Comparison of ENCODE assay signal across 8 cellular contexts in the genomic region with DNA sequence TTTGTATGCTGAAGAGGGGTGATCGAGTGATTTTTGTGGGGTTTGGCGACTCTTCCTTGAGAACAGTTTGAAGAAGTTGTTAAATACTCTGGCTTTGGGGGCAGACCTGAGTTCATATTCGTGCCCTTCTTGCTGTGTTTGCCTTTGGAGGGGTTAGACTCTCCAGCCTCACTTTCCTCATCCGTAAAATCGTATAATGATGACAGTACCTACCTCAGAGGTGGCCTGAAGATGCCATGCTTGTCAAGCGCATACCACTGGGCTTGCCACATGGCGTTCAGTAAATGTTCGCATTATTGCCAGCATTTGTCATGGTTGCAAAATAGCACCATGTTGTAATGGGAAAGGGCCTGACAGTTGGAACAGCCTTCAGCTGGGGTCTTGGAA. TPM values are rescaled to one million over a fixed set of nuclear protein-coding genes. Genes with fewer than 3 reads are reported as not detected.
DNase-seq lines count a peak whose midpoint lies in the region; ATAC-seq, FAIRE-seq and TF ChIP-seq lines count a peak whose summit lies in the region.

No MANE protein-coding gene starts in this region.

- no peaks in the 10 kb centered on the region for H3K9me3 Mint-ChIP-seq in T-cell

- peaks cover 25 to 52% (median 38%) of the 10 kb centered on the region in 3 donors for H3K4me1 Mint-ChIP-seq in T-cell

- peak overlapping the region; percentile 95 to 98 for H3K27ac Mint-ChIP-seq in T-cell

- peaks cover 5% of the 10 kb centered on the region for H3K36me3 Mint-ChIP-seq in T-cell

- H3K4me3 ChIP-seq in AG04449 (ENCODE audit: low read depth, low read length): peak overlapping the region; percentile 85
- peak overlapping the region; percentile 63 for H3K4me3 ChIP-seq in lung
- H3K4me3 ChIP-seq in thymus (ENCODE audit: low read length): peak overlapping the region; percentile 81

- CTCF ChIA-PET in AG04449 (lab: Yijun Ruan, JAX): interaction anchor here (0.6 to 12.7 kb wide), 11 partner anchors 8 to 255 kb away, joined by 3 to 497 read pairs (median 9); no protein-coding TSS in a partner anchor
- CTCF ChIA-PET in T-cell (lab: Charles Lee): interaction anchor here (2.4 to 9.1 kb wide), 4 partner anchors 65 to 146 kb away, joined by 7 to 548 read pairs (median 82); a partner anchor contains a TSS

- no peak for TF ChIP-seq CTCF in AG04449 (IDR thresholded peaks at IDR 0.05; ENCODE audit: insufficient read depth, low read length, missing control alignments)
- TF ChIP-seq CTCF in lung (IDR thresholded peaks at IDR 0.05; ENCODE audit: control extremely low read depth, extremely low read depth): no peak

- no peak for DNase-seq in AG04449 (ENCODE audit: low read depth, low spot score)
- peak in 30 of 34 experiments; percentile 2 to 53 (median 29) for DNase-seq in T-cell
- DNase-seq in dedifferentiated amniotic fluid mesenchymal stem cell (ENCODE audit: extremely low spot score): peak; percentile 73
- DNase-seq in lung (ENCODE audit: low spot score): peak; percentile 50
- no peak for DNase-seq in GM19239 (ENCODE audit: insufficient read length, low spot score)
- DNase-seq in NK-92 treated with Interleukin-12 subunit alpha and Interleukin-12 subunit beta, amount 100 ng/mL, for 24 hours (lab: John Stamatoyannopoulos, UW): no peak

- H3K4me3 Mint-ChIP-seq in T-cell: peak overlapping the region; percentile 96 to 99 (median 98)

- FAIRE-seq in GM19239 (lab: Jason Lieb, UNC): no peak

- peaks cover 2 to 9% of the 10 kb centered on the region in 2 donors for H3K4me1 ChIP-seq in lung (ENCODE audit: control insufficient read depth in 2 of 2, insufficient read depth in 2 of 2, low read length in 2 of 2)
- peaks cover 6% of the 10 kb centered on the region for H3K4me1 ChIP-seq in thymus (ENCODE audit: control insufficient read depth, insufficient read depth, low read length)

- no peaks in the 10 kb centered on the region for H3K9me3 ChIP-seq in lung (ENCODE audit: control insufficient read depth in 2 of 2, insufficient read depth in 1 of 2, low read length in 1 of 2)
- no peaks in the 10 kb centered on the region for H3K9me3 ChIP-seq in thymus (ENCODE audit: control insufficient read depth)

- H3K27ac ChIP-seq in lung (ENCODE audit: low read depth in 1 of 2, low read length in 1 of 2): peak overlapping the region; percentile 97
- peak overlapping the region; percentile 97 for H3K27ac ChIP-seq in thymus (ENCODE audit: low read depth)

- no peaks in the 10 kb centered on the region for H3K36me3 ChIP-seq in lung (ENCODE audit: control insufficient read depth in 2 of 2, insufficient read depth in 2 of 2, low read length in 2 of 2)
- no peaks in the 10 kb centered on the region for H3K36me3 ChIP-seq in thymus (ENCODE audit: control insufficient read depth, insufficient read depth)

- H3K27me3 Mint-ChIP-seq in T-cell: peaks cover 0 to 5% of the 10 kb centered on the region in 2 donors

- H3K27me3 ChIP-seq in lung (ENCODE audit: control insufficient read depth, insufficient read depth) (no peaks in the 10 kb centered on the region), thymus (ENCODE audit: control insufficient read depth, insufficient read depth) (no peaks in the 10 kb centered on the region)

- POLR2A ChIA-PET in AG04449 (lab: Yijun Ruan, JAX) (interaction anchor here (1.1 to 2.3 kb wide), 3 partner anchors 64 to 145 kb away, joined by 3 to 22 read pairs (median 7); a partner anchor contains a TSS), T-cell (lab: Charles Lee) (interaction anchor here (0.6 to 3.9 kb wide), 7 partner anchors 17 to 661 kb away, joined by 3 to 88 read pairs (median 5); no protein-coding TSS in a partner anchor)

- WGBS in lung, 2 donors: 6 to 12% methylated on average over 8 of the region's 8 CpGs
- WGBS in thymus: 13% methylated on average over 8 of the region's 8 CpGs

- peak; percentile 0 for ATAC-seq in HG03159 (IDR thresholded peaks at IDR 0.05; ENCODE audit: unreplicated experiment)
- peak in 1 of 4 experiments; percentile 7 for ATAC-seq in T-cell (replicated peaks in 1 of 4)
- ATAC-seq in lung (ENCODE audit: insufficient read depth, low FRiP score): no peak

RNA-seq across cellular contexts. Expression of a gene that starts 1.3 kb away (rescaled TPM):
- total RNA-seq in T-cell (100 to 1,000 TPM; 101 to 120 (median 117) TPM), lung (10 to 100 TPM; 25.8 to 34.7 TPM)
- polyA plus RNA-seq in lung (10 to 100 TPM; 11.7 to 18.2 TPM), thymus (64.3 TPM)

Comparison
In these comparisons a context has a peak if more than half of its experiments do, and no peak if none do; other contexts are left out.
1. DNase-seq: peak in T-cell (30 of 34), dedifferentiated amniotic fluid mesenchymal stem cell (single experiment) and lung (single experiment); none in AG04449 (single experiment), GM19239 (single experiment) and NK-92 treated with Interleukin-12 subunit alpha and Interleukin-12 subunit beta, amount 100 ng/mL, for 24 hours (single experiment).
2. Peak in every context shown above with its lines, with median percentiles within 50 percentile points of each other: H3K4me3 ChIP-seq.